In genomic region chr3:132352556-132353143, GRCh38 we compare ENCODE assay signal across 8 cellular contexts. TPM values are rescaled to one million over a fixed set of nuclear protein-coding genes. Genes with fewer than 3 reads are reported as not detected.
A peak's percentile ranks its signal among the peaks of the same experiment; 100 is the strongest.
DNase-seq lines count a peak whose midpoint lies in the region; ATAC-seq, FAIRE-seq and TF ChIP-seq lines count a peak whose summit lies in the region.

No MANE protein-coding gene starts in this region.

- TF ChIP-seq CTCF in WI38 (IDR thresholded peaks at IDR 0.05; ENCODE audit: low read depth, low read length) = peak; percentile 85
- peak; percentile 83 for TF ChIP-seq CTCF in bronchial epithelial cell (IDR thresholded peaks at IDR 0.05; ENCODE audit: insufficient read depth, low read length, severe bottlenecking)

- peak; percentile 82 for ATAC-seq in HG03066 (IDR thresholded peaks at IDR 0.05; ENCODE audit: low read depth, unreplicated experiment)

- H3K27me3 ChIP-seq in bronchial epithelial cell (ENCODE audit: control insufficient read depth, insufficient read depth, low read length) = no peaks in the 10 kb centered on the region

- TF ChIP-seq POLR2A in GM12891 (IDR thresholded peaks at IDR 0.05; ENCODE audit: low read depth, low read length) = no peak

- peak; percentile 92 for FAIRE-seq in GM12891 (lab: Jason Lieb, UNC)
- peak; percentile 66 for FAIRE-seq in bronchial epithelial cell (lab: Jason Lieb, UNC)

- peak; percentile 30 for DNase-seq in GM12891 (ENCODE audit: insufficient read length, low spot score)
- peak; percentile 74 for DNase-seq in NCI-H2196 treated with DMSO at 0.1 percent for 48 hours (lab: John Stamatoyannopoulos, UW; ENCODE audit: unreplicated experiment)
- DNase-seq in bronchial epithelial cell (ENCODE audit: low read depth) = peak; percentile 74
- peak; percentile 46 for DNase-seq in kidney glomerular epithelial cell (lab: John Stamatoyannopoulos, UW)
- peak; percentile 60 to 62 for DNase-seq in stimulated activated CD4-positive, alpha-beta T cell treated with anti-CD3 and anti-CD28 coated beads, Interleukin-4, amount 100 ng/mL, for 48 hours (ENCODE audit: low read depth in 2 of 2)
- DNase-seq in middle frontal gyrus (ENCODE audit: extremely low spot score, low spot score) = no peak

- no peaks in the 10 kb centered on the region for H3K36me3 ChIP-seq in bronchial epithelial cell (ENCODE audit: control insufficient read depth, insufficient read depth, low read length)

- no peak overlapping the region for H3K4me3 ChIP-seq in WI38 (ENCODE audit: low read depth, low read length)
- H3K4me3 ChIP-seq in bronchial epithelial cell (ENCODE audit: low read depth, low read length) = no peak overlapping the region

TF ChIP-seq in GM12891, 5 proteins besides CTCF, POLR2A, EP300 and RAD21:
- TF ChIP-seq SPI1 (IDR thresholded peaks at IDR 0.05; ENCODE audit: low read depth, low read length) (0 out of 2 replicates have a peak, but pooled peaks have one; percentile 3), POLR2AphosphoS5 (IDR thresholded peaks at IDR 0.05; ENCODE audit: low read depth, low read length) (no peak)

RNA-seq across cellular contexts. Expression of gene ACP3, which starts 35.4 kb away (rescaled TPM):
- 0.22 TPM for polyA plus RNA-seq in GM12891 (2012; ENCODE audit: low read depth, missing spikeins)
- total RNA-seq in bronchial epithelial cell = 1.6 and 7.0 TPM in 2 replicates
